In genomic region chr4:6701371-6701770, GRCh38 we compare ENCODE assay signal across 11 cellular contexts. TPM values are rescaled to one million over a fixed set of nuclear protein-coding genes. Genes with fewer than 3 reads are reported as not detected.
DNase-seq lines count a peak whose midpoint lies in the region; ATAC-seq, FAIRE-seq and TF ChIP-seq lines count a peak whose summit lies in the region.
"Had no signal": no experiment of that assay in that cellular context is flagged by ENCODE, and none has a peak within 500 bp of the region (broad histone marks: within the 10 kb centered on the region; RNA-seq: fewer than 3 reads in every experiment).

No MANE protein-coding gene starts in this region.

- H3K9ac ChIP-seq in keratinocyte (ENCODE audit: control insufficient read depth, extremely low read depth, insufficient read depth, low read length) = no peak overlapping the region

- TF ChIP-seq CTCF in GM20000 (IDR thresholded peaks at IDR 0.05; ENCODE audit: extremely low read depth, missing control alignments) (peak; percentile 41), keratinocyte (optimal IDR thresholded peaks at IDR 0.05 in 1 of 3, IDR thresholded peaks at IDR 0.05 in 1 of 3, conservative IDR thresholded peaks at IDR 0.05 in 1 of 3; ENCODE audit: extremely low read depth in 1 of 3, insufficient read depth in 2 of 3, low read length in 3 of 3) (peak; percentile 42 to 52 (median 49))

- H3K79me2 ChIP-seq in keratinocyte (ENCODE audit: control insufficient read depth, insufficient read depth, low read length) = peaks cover 18% of the 10 kb centered on the region

- intact Hi-C loops in activated CD4-positive, alpha-beta memory T cell treated with anti-CD3 and anti-CD28 coated beads for 36 hours (cut with micrococcal nuclease) = no loop called here

- H3K27me3 ChIP-seq in CD4-positive, CD25-positive, alpha-beta regulatory T cell (ENCODE audit: control insufficient read depth, insufficient read depth, low read length) = no peaks in the 10 kb centered on the region
- no peaks in the 10 kb centered on the region for H3K27me3 ChIP-seq in keratinocyte (ENCODE audit: control insufficient read depth, extremely low read depth, insufficient read depth, low read length)

- no peak for ATAC-seq in CD4-positive, CD25-positive, alpha-beta regulatory T cell (ENCODE audit: low read depth in 2 of 2)
- ATAC-seq in GM21528 (IDR thresholded peaks at IDR 0.05; ENCODE audit: low FRiP score, unreplicated experiment) = no peak
- ATAC-seq: psoas muscle had no signal

- H3K27ac ChIP-seq in CD4-positive, CD25-positive, alpha-beta regulatory T cell (ENCODE audit: insufficient read depth, low read length, poor library complexity, severe bottlenecking) = no peak overlapping the region
- no peak overlapping the region for H3K27ac ChIP-seq in keratinocyte (ENCODE audit: control insufficient read depth, insufficient read depth, low read length)
- H3K27ac ChIP-seq: psoas muscle had no signal

- no peaks in the 10 kb centered on the region for H3K9me1 ChIP-seq in keratinocyte (ENCODE audit: control insufficient read depth, extremely low read depth, insufficient read depth, low read length)

- H3K4me3 ChIP-seq in CD4-positive, CD25-positive, alpha-beta regulatory T cell (ENCODE audit: low read depth, low read length) = no peak overlapping the region
- no peak overlapping the region for H3K4me3 ChIP-seq in keratinocyte (ENCODE audit: control insufficient read depth in 2 of 3, extremely low read depth in 1 of 3, insufficient read depth in 2 of 3, low read depth in 1 of 3, low read length in 3 of 3)
- H3K4me3 ChIP-seq: psoas muscle had no signal

- CTCF ChIA-PET in activated CD4-positive, alpha-beta memory T cell treated with anti-CD3 and anti-CD28 coated beads for 36 hours (lab: Charles Lee) = interaction anchor here (0.6 to 9.7 kb wide), 14 partner anchors 8 to 330 kb away, joined by 3 to 138 read pairs (median 4); partner anchors contain the start of genes BLOC1S4, MRFAP1L1 and S100P

- H3K36me3 ChIP-seq in CD4-positive, CD25-positive, alpha-beta regulatory T cell (ENCODE audit: control insufficient read depth, insufficient read depth, low read length) = peaks cover 24% of the 10 kb centered on the region
- H3K36me3 ChIP-seq in keratinocyte (ENCODE audit: control insufficient read depth in 2 of 2, extremely low read depth in 1 of 2, insufficient read depth in 2 of 2, low read length in 2 of 2) = no peaks in the 10 kb centered on the region

- H3K4me2 ChIP-seq in keratinocyte (ENCODE audit: control insufficient read depth, extremely low read depth, insufficient read depth, low read depth, low read length) = no peak overlapping the region

- no peak overlapping the region for H2AFZ ChIP-seq in keratinocyte (ENCODE audit: control insufficient read depth, low read length)

- peaks cover 0 to 1% (median 0%) of the 10 kb centered on the region in 7 donors for H3K9me3 Mint-ChIP-seq in CD4-positive, CD25-positive, alpha-beta regulatory T cell
- no peaks in the 10 kb centered on the region for H3K9me3 Mint-ChIP-seq in activated CD4-positive, alpha-beta memory T cell treated with anti-CD3 and anti-CD28 coated beads for 36 hours

- H4K20me1 ChIP-seq in keratinocyte (ENCODE audit: control insufficient read depth, extremely low read depth, insufficient read depth, low read length) = no peaks in the 10 kb centered on the region

- no peaks in the 10 kb centered on the region for H3K9me3 ChIP-seq in CD4-positive, CD25-positive, alpha-beta regulatory T cell (ENCODE audit: control insufficient read depth in 2 of 2, low read length in 2 of 2)
- H3K9me3 ChIP-seq in keratinocyte (ENCODE audit: control insufficient read depth, low read depth, low read length) = no peaks in the 10 kb centered on the region
- H3K9me3 ChIP-seq: psoas muscle had no signal

- FAIRE-seq in keratinocyte (lab: Jason Lieb, UNC) = no peak

- H3K4me3 Mint-ChIP-seq in CD4-positive, CD25-positive, alpha-beta regulatory T cell = no peak overlapping the region
- H3K4me3 Mint-ChIP-seq in activated CD4-positive, alpha-beta memory T cell treated with anti-CD3 and anti-CD28 coated beads for 36 hours = no peak overlapping the region

- peaks cover 54% of the 10 kb centered on the region for H3K36me3 Mint-ChIP-seq in CD4-positive, CD25-positive, alpha-beta regulatory T cell
- H3K36me3 Mint-ChIP-seq in activated CD4-positive, alpha-beta memory T cell treated with anti-CD3 and anti-CD28 coated beads for 36 hours = peaks cover 33% of the 10 kb centered on the region

- dilution Hi-C loops in keratinocyte (cut with MboI; ENCODE audit: extremely low pct_ligation_motif_present, low sequenced_read_pairs) = no loop called here

- H3K4me1 Mint-ChIP-seq in CD4-positive, CD25-positive, alpha-beta regulatory T cell = peaks cover 22 to 80% (median 53%) of the 10 kb centered on the region in 4 donors
- H3K4me1 Mint-ChIP-seq in activated CD4-positive, alpha-beta memory T cell treated with anti-CD3 and anti-CD28 coated beads for 36 hours (ENCODE audit: low read depth) = peaks cover 73% of the 10 kb centered on the region

- DNase-seq in CD4-positive, CD25-positive, alpha-beta regulatory T cell = peak in 2 of 3 donors; percentile 18 to 64
- no peak for DNase-seq in GM20000 (ENCODE audit: low spot score)
- DNase-seq in activated CD4-positive, alpha-beta memory T cell treated with anti-CD3 and anti-CD28 coated beads for 36 hours = peak; percentile 70
- DNase-seq in keratinocyte (ENCODE audit: low read depth, low spot score) = no peak
- DNase-seq in midbrain (lab: John Stamatoyannopoulos, UW) = no peak
- no peak for DNase-seq in NCI-H128 (lab: John Stamatoyannopoulos, UW; ENCODE audit: unreplicated experiment)
- DNase-seq in OCI-M1 (lab: John Stamatoyannopoulos, UW) = no peak
- DNase-seq: NCI-H524 treated with DMSO at 0.1 percent for 48 hours, psoas muscle had no signal

- H3K27me3 Mint-ChIP-seq in CD4-positive, CD25-positive, alpha-beta regulatory T cell = no peaks in the 10 kb centered on the region
- H3K27me3 Mint-ChIP-seq in activated CD4-positive, alpha-beta memory T cell treated with anti-CD3 and anti-CD28 coated beads for 36 hours = no peaks in the 10 kb centered on the region

- POLR2A ChIA-PET in activated CD4-positive, alpha-beta memory T cell treated with anti-CD3 and anti-CD28 coated beads for 36 hours (lab: Charles Lee) = interaction anchor here (4.5 kb wide), 1 partner anchor 27 kb away, joined by 27 read pairs; a partner anchor contains a TSS

- H3K4me1 ChIP-seq in CD4-positive, CD25-positive, alpha-beta regulatory T cell (ENCODE audit: control insufficient read depth, insufficient read depth, low read length, poor library complexity, severe bottlenecking) = peaks cover 45% of the 10 kb centered on the region
- peaks cover 10% of the 10 kb centered on the region for H3K4me1 ChIP-seq in keratinocyte (ENCODE audit: control insufficient read depth, extremely low read depth, insufficient read depth, low read length)

- H3K27ac Mint-ChIP-seq in CD4-positive, CD25-positive, alpha-beta regulatory T cell = peak overlapping the region in 1 of 3 donors; percentile 79
- no peak overlapping the region for H3K27ac Mint-ChIP-seq in activated CD4-positive, alpha-beta memory T cell treated with anti-CD3 and anti-CD28 coated beads for 36 hours

RNA-seq across cellular contexts. Expression of gene S100P, which starts 7.7 kb away (rescaled TPM):
- not detected for total RNA-seq in CD4-positive, CD25-positive, alpha-beta regulatory T cell
- polyA plus RNA-seq in CD4-positive, CD25-positive, alpha-beta regulatory T cell = 1 to 10 TPM in 3 of 4 donors, not detected in 1; 1.2 to 4.1 (median 1.5) TPM
- total RNA-seq in activated CD4-positive, alpha-beta memory T cell treated with anti-CD3 and anti-CD28 coated beads for 36 hours = 10 to 100 TPM; 19.3 to 20.3 TPM
- polyA plus RNA-seq in keratinocyte = 0.68 to 2.3 TPM (median 1.7 TPM) in 3 replicates
- polyA plus RNA-seq in keratinocyte (2011; ENCODE audit: low read depth) = 42.7 TPM
- polyA plus RNA-seq in keratinocyte (2011; cell fraction: cytosol; rRNA removed) = 0.94 and 5.6 TPM in 2 replicates
- 0.95 and 3.4 TPM in 2 replicates for polyA plus RNA-seq in keratinocyte (2011; cell fraction: nucleus; rRNA removed)
- polyA plus RNA-seq in keratinocyte (2012; ENCODE audit: low replicate concordance) = 2.4 and 565 TPM in 2 replicates
- 0.26 to 3.4 TPM (median 0.49 TPM) in 3 replicates for polyA minus RNA-seq in keratinocyte
- 29.9 TPM for polyA minus RNA-seq in keratinocyte (2011; cell fraction: cytosol; rRNA and poly(A)+ RNA removed)
- polyA minus RNA-seq in keratinocyte (2011; cell fraction: nucleus; rRNA and poly(A)+ RNA removed) = 9.8 and 12.6 TPM in 2 replicates
- total RNA-seq: glomerular endothelial cell had no signal

RNA-seq across cellular contexts. Expression of gene MRFAP1L1, which starts 8.3 kb away (rescaled TPM):
- total RNA-seq in CD4-positive, CD25-positive, alpha-beta regulatory T cell = 32.6 TPM
- 100 to 1,000 TPM; 139 to 156 (median 150) TPM for polyA plus RNA-seq in CD4-positive, CD25-positive, alpha-beta regulatory T cell
- total RNA-seq in activated CD4-positive, alpha-beta memory T cell treated with anti-CD3 and anti-CD28 coated beads for 36 hours = 10 to 100 TPM; 50.7 to 52.0 TPM
- 47.6 to 77.9 TPM (median 50.7 TPM) in 3 replicates for polyA plus RNA-seq in keratinocyte
- 45.2 TPM for polyA plus RNA-seq in keratinocyte (2011; ENCODE audit: low read depth)
- polyA plus RNA-seq in keratinocyte (2011; cell fraction: cytosol; rRNA removed) = 53.6 and 54.4 TPM in 2 replicates
- polyA plus RNA-seq in keratinocyte (2011; cell fraction: nucleus; rRNA removed) = 46.9 and 79.1 TPM in 2 replicates
- 42.9 and 49.5 TPM in 2 replicates for polyA plus RNA-seq in keratinocyte (2012; ENCODE audit: low replicate concordance)
- 8.9 to 15.7 TPM (median 9.1 TPM) in 3 replicates for polyA minus RNA-seq in keratinocyte
- polyA minus RNA-seq in keratinocyte (2011; cell fraction: cytosol; rRNA and poly(A)+ RNA removed) = 18.4 TPM
- polyA minus RNA-seq in keratinocyte (2011; cell fraction: nucleus; rRNA and poly(A)+ RNA removed) = 9.8 and 14.8 TPM in 2 replicates

RNA-seq across cellular contexts. Expression of gene BLOC1S4, which starts 14.6 kb away (rescaled TPM):
- total RNA-seq in CD4-positive, CD25-positive, alpha-beta regulatory T cell = 27.5 TPM
- 100 to 1,000 TPM in 1 of 4 donors, 10 to 100 TPM in 3; 81.1 to 103 (median 94.8) TPM for polyA plus RNA-seq in CD4-positive, CD25-positive, alpha-beta regulatory T cell
- 10 to 100 TPM; 17.0 to 19.7 TPM for total RNA-seq in activated CD4-positive, alpha-beta memory T cell treated with anti-CD3 and anti-CD28 coated beads for 36 hours
- 11.2 to 13.6 TPM (median 11.7 TPM) in 3 replicates for polyA plus RNA-seq in keratinocyte
- polyA plus RNA-seq in keratinocyte (2011; ENCODE audit: low read depth) = 4.5 TPM
- 10.5 and 12.0 TPM in 2 replicates for polyA plus RNA-seq in keratinocyte (2011; cell fraction: cytosol; rRNA removed)
- polyA plus RNA-seq in keratinocyte (2011; cell fraction: nucleus; rRNA removed) = 11.2 and 12.2 TPM in 2 replicates
- 7.1 and 12.2 TPM in 2 replicates for polyA plus RNA-seq in keratinocyte (2012; ENCODE audit: low replicate concordance)
- 2.7 to 3.8 TPM (median 3.1 TPM) in 3 replicates for polyA minus RNA-seq in keratinocyte
- 17.8 TPM for polyA minus RNA-seq in keratinocyte (2011; cell fraction: cytosol; rRNA and poly(A)+ RNA removed)
- 3.9 and 4.3 TPM in 2 replicates for polyA minus RNA-seq in keratinocyte (2011; cell fraction: nucleus; rRNA and poly(A)+ RNA removed)

Comparison
In these comparisons a context has a peak if more than half of its experiments do, and no peak if none do; other contexts are left out.
1. DNase-seq: peak in CD4-positive, CD25-positive, alpha-beta regulatory T cell (2 of 3) and activated CD4-positive, alpha-beta memory T cell treated with anti-CD3 and anti-CD28 coated beads for 36 hours (single experiment); none in GM20000 (single experiment), keratinocyte (single experiment), midbrain (single experiment), NCI-H128 (single experiment) and OCI-M1 (single experiment).
2. RNA of gene S100P, which starts 7.7 kb away (total RNA-seq): 19.3 to 20.3 TPM in activated CD4-positive, alpha-beta memory T cell treated with anti-CD3 and anti-CD28 coated beads for 36 hours; not detected in CD4-positive, CD25-positive, alpha-beta regulatory T cell (single experiment); every median in the first group is over 10 times any median in the second.